30 cellular contexts compared by ENCODE assay signal in genomic region chr4:10175626-10176025, GRCh38.
"Had no signal": no experiment of that assay in that cellular context is flagged by ENCODE, and none has a peak within 500 bp of the region (broad histone marks: within the 10 kb centered on the region; RNA-seq: fewer than 3 reads in every experiment).

No MANE protein-coding gene starts in this region.

- ATAC-seq: left lobe of liver, sciatic nerve, T-helper 17 cell had no signal

- H3K9me3 ChIP-seq: breast epithelium, neutrophil, ovary, suprapubic skin, tibial nerve had no signal

- H3K36me3 ChIP-seq: breast epithelium, neutrophil, ovary, suprapubic skin, tibial nerve had no signal

- DNase-seq: activated CD4-positive, alpha-beta memory T cell treated with anti-CD3 and anti-CD28 coated beads, Interleukin-2, amount 10 ng/mL, durations not matched to agents 7 days and 5 days; activated CD4-positive, alpha-beta T cell treated with anti-CD3 and anti-CD28 coated beads for 1 hour; activated CD4-positive, alpha-beta T cell treated with anti-CD3 and anti-CD28 coated beads, Interleukin-2, amount 10 ng/mL, durations not matched to agents 7 days and 5 days; activated CD8-positive, alpha-beta memory T cell treated with anti-CD3 and anti-CD28 coated beads, Interleukin-2, amount 50 U/mL, for 48 hours; activated gamma-delta T cell; activated naive CD4-positive, alpha-beta T cell treated with anti-CD3 and anti-CD28 coated beads, Interleukin-2, amount 10 ng/mL, durations not matched to agents 7 days and 5 days; activated naive CD8-positive, alpha-beta T cell treated with anti-CD3 and anti-CD28 coated beads, Interleukin-2, amount 10 ng/mL, durations not matched to agents 7 days and 5 days; activated T-cell treated with anti-CD3 and anti-CD28 coated beads, Interleukin-2, amount 50 U/mL, for 24 hours; amniotic stem cell; dermis blood vessel endothelial cell; effector CD4-positive, alpha-beta T cell; head of caudate nucleus; hypothalamus; immature natural killer cell; mesendoderm; naive B cell; nephron progenitor cell; ovary; stimulated activated CD4-positive, alpha-beta T cell treated with anti-CD3 and anti-CD28 coated beads, Interleukin-1b, Interleukin-23, amount 100 ng/mL, for 48 hours; stimulated activated naive CD4-positive, alpha-beta T cell; T-helper 17 cell; T1000 had no signal

- H3K4me2 ChIP-seq: smooth muscle cell had no signal

- H3K4me3 ChIP-seq: breast epithelium, lung, ovary, smooth muscle cell, suprapubic skin, tibial nerve had no signal

- H3K27ac ChIP-seq: breast epithelium, neutrophil, ovary, suprapubic skin, tibial nerve had no signal

- H3K27me3 ChIP-seq: breast epithelium, neutrophil, ovary, suprapubic skin, tibial nerve had no signal
